Comparison of ENCODE assay signal across 13 cellular contexts in genomic region chr17:76445697-76446448, GRCh38. TPM values are rescaled to one million over a fixed set of nuclear protein-coding genes. Genes with fewer than 3 reads are reported as not detected.
DNase-seq lines count a peak whose midpoint lies in the region; ATAC-seq and TF ChIP-seq lines count a peak whose summit lies in the region.
"Had no signal": no experiment of that assay in that cellular context is flagged by ENCODE, and none has a peak within 500 bp of the region (broad histone marks: within the 10 kb centered on the region; RNA-seq: fewer than 3 reads in every experiment).

No MANE protein-coding gene starts in this region.

- peak overlapping the region; percentile 15 for H3K4me3 ChIP-seq in left ventricle myocardium inferior
- H3K4me3 ChIP-seq: SJCRH30, upper lobe of right lung had no signal

- H3K36me3 Mint-ChIP-seq in activated naive CD4-positive, alpha-beta T cell treated with anti-CD3 and anti-CD28 coated beads, Interleukin-2, amount 50 U/mL, for 72 hours: peaks cover 0 to 6% of the 10 kb centered on the region in 2 donors
- H3K36me3 Mint-ChIP-seq in activated T-helper 17 cell treated with anti-CD3 and anti-CD28 coated beads, Interleukin-2, amount 50 U/mL, for 72 hours (ENCODE audit: low read depth): peaks cover 10% of the 10 kb centered on the region
- H3K36me3 Mint-ChIP-seq in stimulated activated effector memory CD8-positive, alpha-beta T cell treated with anti-CD3 and anti-CD28 coated beads, Interleukin-12 subunit alpha, Interleukin-12 subunit beta, amount 100 ng/mL, for 72 hours: no peaks in the 10 kb centered on the region

- no peaks in the 10 kb centered on the region for H3K36me3 ChIP-seq in left ventricle myocardium inferior
- H3K36me3 ChIP-seq: SJCRH30, upper lobe of right lung had no signal

- no peaks in the 10 kb centered on the region for H3K9me3 Mint-ChIP-seq in activated naive CD4-positive, alpha-beta T cell treated with anti-CD3 and anti-CD28 coated beads, Interleukin-2, amount 50 U/mL, for 72 hours
- H3K9me3 Mint-ChIP-seq in activated T-helper 17 cell treated with anti-CD3 and anti-CD28 coated beads, Interleukin-2, amount 50 U/mL, for 72 hours: no peaks in the 10 kb centered on the region
- no peaks in the 10 kb centered on the region for H3K9me3 Mint-ChIP-seq in stimulated activated effector memory CD8-positive, alpha-beta T cell treated with anti-CD3 and anti-CD28 coated beads, Interleukin-12 subunit alpha, Interleukin-12 subunit beta, amount 100 ng/mL, for 72 hours

- H3K4me1 Mint-ChIP-seq in activated T-helper 17 cell treated with anti-CD3 and anti-CD28 coated beads, Interleukin-2, amount 50 U/mL, for 72 hours: peaks cover 60% of the 10 kb centered on the region
- peaks cover 92% of the 10 kb centered on the region for H3K4me1 Mint-ChIP-seq in stimulated activated effector memory CD8-positive, alpha-beta T cell treated with anti-CD3 and anti-CD28 coated beads, Interleukin-12 subunit alpha, Interleukin-12 subunit beta, amount 100 ng/mL, for 72 hours

- H3K27me3 Mint-ChIP-seq in activated T-helper 17 cell treated with anti-CD3 and anti-CD28 coated beads, Interleukin-2, amount 50 U/mL, for 72 hours: no peaks in the 10 kb centered on the region

- H3K27ac Mint-ChIP-seq in activated naive CD4-positive, alpha-beta T cell treated with anti-CD3 and anti-CD28 coated beads, Interleukin-2, amount 50 U/mL, for 72 hours: peak overlapping the region; percentile 10 to 59
- peak overlapping the region; percentile 65 for H3K27ac Mint-ChIP-seq in activated T-helper 17 cell treated with anti-CD3 and anti-CD28 coated beads, Interleukin-2, amount 50 U/mL, for 72 hours
- H3K27ac Mint-ChIP-seq in stimulated activated effector memory CD8-positive, alpha-beta T cell treated with anti-CD3 and anti-CD28 coated beads, Interleukin-12 subunit alpha, Interleukin-12 subunit beta, amount 100 ng/mL, for 72 hours: peak overlapping the region; percentile 7

- peaks cover 100% of the 10 kb centered on the region for H3K4me1 ChIP-seq in left ventricle myocardium inferior

- intact Hi-C loops in left ventricle myocardium inferior (cut with micrococcal nuclease): no loop called here

- no peaks in the 10 kb centered on the region for H3K27me3 ChIP-seq in left ventricle myocardium inferior (ENCODE audit: low read depth)
- H3K27me3 ChIP-seq: SJCRH30, upper lobe of right lung had no signal

- H3K9me3 ChIP-seq in left ventricle myocardium inferior (replicated peaks): no peaks in the 10 kb centered on the region
- H3K9me3 ChIP-seq: SJCRH30, upper lobe of right lung had no signal

- no peak for ATAC-seq in activated naive CD4-positive, alpha-beta T cell treated with anti-CD3 and anti-CD28 coated beads, Interleukin-2, amount 50 U/mL, for 72 hours
- ATAC-seq in activated T-helper 17 cell treated with anti-CD3 and anti-CD28 coated beads, Interleukin-2, amount 50 U/mL, for 72 hours (replicated peaks): no peak
- ATAC-seq in stimulated activated effector memory CD8-positive, alpha-beta T cell treated with anti-CD3 and anti-CD28 coated beads, Interleukin-12 subunit alpha, Interleukin-12 subunit beta, amount 100 ng/mL, for 72 hours: no peak
- no peak for ATAC-seq in HG02852 (IDR thresholded peaks at IDR 0.05; ENCODE audit: unreplicated experiment)
- no peak for ATAC-seq in GM18517 (IDR thresholded peaks at IDR 0.05; ENCODE audit: unreplicated experiment)

- DNase-seq in activated naive CD4-positive, alpha-beta T cell treated with anti-CD3 and anti-CD28 coated beads, Interleukin-2, amount 50 U/mL, for 72 hours (ENCODE audit: low spot score in 2 of 2): peak in 1 of 2 donors; percentile 16
- DNase-seq in activated naive CD4-positive, alpha-beta T cell (lab: John Stamatoyannopoulos, UW): no peak
- DNase-seq in left ventricle myocardium inferior (no peak), NCI-H2196 treated with DMSO at 0.1 percent for 48 hours (lab: John Stamatoyannopoulos, UW; ENCODE audit: unreplicated experiment) (no peak)
- DNase-seq in stimulated activated effector memory CD8-positive, alpha-beta T cell treated with anti-CD3 and anti-CD28 coated beads, Interleukin-12 subunit alpha, Interleukin-12 subunit beta, amount 100 ng/mL, for 72 hours (ENCODE audit: low spot score in 2 of 2): no peak
- DNase-seq: DMS79 treated with DMSO at 0.1 percent for 48 hours, NCI-H1092, NCI-H524 treated with DMSO at 0.1 percent for 48 hours, upper lobe of right lung had no signal

- peak overlapping the region; percentile 64 for H3K4me3 Mint-ChIP-seq in activated T-helper 17 cell treated with anti-CD3 and anti-CD28 coated beads, Interleukin-2, amount 50 U/mL, for 72 hours
- peak overlapping the region; percentile 19 for H3K4me3 Mint-ChIP-seq in stimulated activated effector memory CD8-positive, alpha-beta T cell treated with anti-CD3 and anti-CD28 coated beads, Interleukin-12 subunit alpha, Interleukin-12 subunit beta, amount 100 ng/mL, for 72 hours

- TF ChIP-seq CTCF in left ventricle myocardium inferior (IDR thresholded peaks at IDR 0.05; ENCODE audit: borderline replicate concordance): no peak

- H3K27ac ChIP-seq in left ventricle myocardium inferior (replicated peaks): peak overlapping the region; percentile 94
- H3K27ac ChIP-seq: SJCRH30, upper lobe of right lung had no signal

RNA-seq across cellular contexts. Expression of gene UBE2O, which starts 7.1 kb away (rescaled TPM):
- total RNA-seq in activated naive CD4-positive, alpha-beta T cell treated with anti-CD3 and anti-CD28 coated beads, Interleukin-2, amount 50 U/mL, for 72 hours: 10 to 100 TPM; 17.3 to 45.8 TPM
- total RNA-seq in activated T-helper 17 cell treated with anti-CD3 and anti-CD28 coated beads, Interleukin-2, amount 50 U/mL, for 72 hours: 10 to 100 TPM; 35.3 to 38.7 TPM
- 35.7 TPM for total RNA-seq in left ventricle myocardium inferior

RNA-seq across cellular contexts. Expression of gene AANAT, which starts 21.5 kb away (rescaled TPM):
- not detected for total RNA-seq in activated naive CD4-positive, alpha-beta T cell treated with anti-CD3 and anti-CD28 coated beads, Interleukin-2, amount 50 U/mL, for 72 hours
- total RNA-seq in activated T-helper 17 cell treated with anti-CD3 and anti-CD28 coated beads, Interleukin-2, amount 50 U/mL, for 72 hours: not detected
- not detected for total RNA-seq in left ventricle myocardium inferior
- total RNA-seq: upper lobe of right lung had no signal

RNA-seq across cellular contexts. Expression of gene RHBDF2, which starts 55.4 kb away (rescaled TPM):
- 10 to 100 TPM; 30.4 to 43.1 TPM for total RNA-seq in activated naive CD4-positive, alpha-beta T cell treated with anti-CD3 and anti-CD28 coated beads, Interleukin-2, amount 50 U/mL, for 72 hours
- 10 to 100 TPM; 33.3 to 56.5 TPM for total RNA-seq in activated T-helper 17 cell treated with anti-CD3 and anti-CD28 coated beads, Interleukin-2, amount 50 U/mL, for 72 hours
- 13.8 TPM for total RNA-seq in left ventricle myocardium inferior

Comparison
In these comparisons a context has a peak if more than half of its experiments do, and no peak if none do; other contexts are left out.
1. H3K27ac Mint-ChIP-seq: peak in every context shown above with its lines; median percentile 65 in activated T-helper 17 cell treated with anti-CD3 and anti-CD28 coated beads, Interleukin-2, amount 50 U/mL, for 72 hours; 34 in activated naive CD4-positive, alpha-beta T cell treated with anti-CD3 and anti-CD28 coated beads, Interleukin-2, amount 50 U/mL, for 72 hours; 7 in stimulated activated effector memory CD8-positive, alpha-beta T cell treated with anti-CD3 and anti-CD28 coated beads, Interleukin-12 subunit alpha, Interleukin-12 subunit beta, amount 100 ng/mL, for 72 hours.